In genomic region chr7:75565129-75565528, GRCh38 we compare ENCODE assay signal across 9 cellular contexts.
DNase-seq lines count a peak whose midpoint lies in the region; ATAC-seq and TF ChIP-seq lines count a peak whose summit lies in the region.
"Had no signal": no experiment of that assay in that cellular context is flagged by ENCODE, and none has a peak within 500 bp of the region (broad histone marks: within the 10 kb centered on the region; RNA-seq: fewer than 3 reads in every experiment).

No MANE protein-coding gene starts in this region.

- H3K4me3 ChIP-seq in brain microvascular endothelial cell (ENCODE audit: low read depth, low read length) (no peak overlapping the region), upper lobe of left lung (no peak overlapping the region)

- H3K4me1 ChIP-seq in upper lobe of left lung: peaks cover 14 to 20% (median 15%) of the 10 kb centered on the region in 4 donors

- WGBS in upper lobe of left lung, 2 donors: 30 to 33% methylated on average over 4 of the region's 4 CpGs

- no peak for ATAC-seq in upper lobe of left lung (ENCODE audit: low FRiP score in 2 of 2)

- no peak for DNase-seq in activated CD4-positive, alpha-beta memory T cell treated with anti-CD3 and anti-CD28 coated beads, Interleukin-2, amount 10 ng/mL, durations not matched to agents 7 days and 5 days
- no peak for DNase-seq in activated CD4-positive, alpha-beta memory T cell treated with anti-CD3 and anti-CD28 coated beads for 36 hours
- peak; percentile 90 for DNase-seq in brain microvascular endothelial cell
- peak; percentile 91 for DNase-seq in kidney tubule cell (ENCODE audit: low spot score)
- DNase-seq in upper lobe of left lung: peak in 1 of 2 donors; percentile 48
- no peak for DNase-seq in DMS153 treated with DMSO at 0.1 percent for 48 hours (lab: John Stamatoyannopoulos, UW; ENCODE audit: unreplicated experiment)
- no peak for DNase-seq in activated T-helper 2 cell treated with anti-CD3 and anti-CD28 coated beads, Interferon-gamma antibody, Interleukin-2, Interleukin-4, amounts not matched to agents 10 μg/mL and 5 μg/mL and 100 μg/mL, durations not matched to agents 14 hours and 24 hours and 36 hours (ENCODE audit: low spot score)
- no peak for DNase-seq in SKM-1 (lab: John Stamatoyannopoulos, UW; ENCODE audit: unreplicated experiment)
- DNase-seq: activated B cell treated with CpG ODN at 0.5 μM for 24 hours had no signal

- H3K27me3 Mint-ChIP-seq in activated CD4-positive, alpha-beta memory T cell treated with anti-CD3 and anti-CD28 coated beads, Interleukin-2, amount 10 ng/mL, durations not matched to agents 7 days and 5 days: no peaks in the 10 kb centered on the region
- no peaks in the 10 kb centered on the region for H3K27me3 Mint-ChIP-seq in activated CD4-positive, alpha-beta memory T cell treated with anti-CD3 and anti-CD28 coated beads for 36 hours
- H3K27me3 Mint-ChIP-seq in activated T-helper 2 cell treated with anti-CD3 and anti-CD28 coated beads, Interferon-gamma antibody, Interleukin-2, Interleukin-4, amounts not matched to agents 10 μg/mL and 5 μg/mL and 100 μg/mL, durations not matched to agents 14 hours and 24 hours and 36 hours (ENCODE audit: low read depth): no peaks in the 10 kb centered on the region
- H3K27me3 Mint-ChIP-seq: activated B cell treated with CpG ODN at 0.5 μM for 24 hours had no signal

- H3K9me3 ChIP-seq in upper lobe of left lung: no peaks in the 10 kb centered on the region

- TF ChIP-seq EP300 in upper lobe of left lung (IDR thresholded peaks at IDR 0.05): no peak

- peaks cover 11% of the 10 kb centered on the region for H3K9me3 Mint-ChIP-seq in activated CD4-positive, alpha-beta memory T cell treated with anti-CD3 and anti-CD28 coated beads, Interleukin-2, amount 10 ng/mL, durations not matched to agents 7 days and 5 days
- H3K9me3 Mint-ChIP-seq in activated CD4-positive, alpha-beta memory T cell treated with anti-CD3 and anti-CD28 coated beads for 36 hours: peaks cover 22% of the 10 kb centered on the region
- peaks cover 6% of the 10 kb centered on the region for H3K9me3 Mint-ChIP-seq in activated T-helper 2 cell treated with anti-CD3 and anti-CD28 coated beads, Interferon-gamma antibody, Interleukin-2, Interleukin-4, amounts not matched to agents 10 μg/mL and 5 μg/mL and 100 μg/mL, durations not matched to agents 14 hours and 24 hours and 36 hours

- CTCF ChIA-PET in activated CD4-positive, alpha-beta memory T cell treated with anti-CD3 and anti-CD28 coated beads, Interleukin-2, amount 10 ng/mL, durations not matched to agents 7 days and 5 days (lab: Charles Lee): interaction anchor here (1.0 kb wide), 1 partner anchor 13 kb away, joined by 4 read pairs; no protein-coding TSS in a partner anchor
- CTCF ChIA-PET in activated CD4-positive, alpha-beta memory T cell treated with anti-CD3 and anti-CD28 coated beads for 36 hours (lab: Charles Lee): interaction anchor here (0.6 kb wide), 1 partner anchor 630 kb away, joined by 4 read pairs; no protein-coding TSS in a partner anchor

- no peak overlapping the region for H3K4me3 Mint-ChIP-seq in activated CD4-positive, alpha-beta memory T cell treated with anti-CD3 and anti-CD28 coated beads, Interleukin-2, amount 10 ng/mL, durations not matched to agents 7 days and 5 days
- no peak overlapping the region for H3K4me3 Mint-ChIP-seq in activated CD4-positive, alpha-beta memory T cell treated with anti-CD3 and anti-CD28 coated beads for 36 hours
- H3K4me3 Mint-ChIP-seq in activated T-helper 2 cell treated with anti-CD3 and anti-CD28 coated beads, Interferon-gamma antibody, Interleukin-2, Interleukin-4, amounts not matched to agents 10 μg/mL and 5 μg/mL and 100 μg/mL, durations not matched to agents 14 hours and 24 hours and 36 hours (ENCODE audit: low read depth): no peak overlapping the region
- H3K4me3 Mint-ChIP-seq: activated B cell treated with CpG ODN at 0.5 μM for 24 hours had no signal

- no peak for TF ChIP-seq CTCF in brain microvascular endothelial cell (IDR thresholded peaks at IDR 0.05; ENCODE audit: low read depth, low read length, missing control alignments)
- TF ChIP-seq CTCF in upper lobe of left lung (IDR thresholded peaks at IDR 0.05): no peak

- no peak overlapping the region for H3K27ac ChIP-seq in brain microvascular endothelial cell
- H3K27ac ChIP-seq in upper lobe of left lung: peak overlapping the region; percentile 55 to 83 (median 68)

- H3K27me3 ChIP-seq in brain microvascular endothelial cell (replicated peaks) (peaks cover 4% of the 10 kb centered on the region), upper lobe of left lung (no peaks in the 10 kb centered on the region)

- H3K36me3 ChIP-seq in brain microvascular endothelial cell (replicated peaks) (no peaks in the 10 kb centered on the region), upper lobe of left lung (peaks cover 14 to 94% (median 67%) of the 10 kb centered on the region in 4 donors)

- POLR2A ChIA-PET in activated CD4-positive, alpha-beta memory T cell treated with anti-CD3 and anti-CD28 coated beads, Interleukin-2, amount 10 ng/mL, durations not matched to agents 7 days and 5 days (lab: Charles Lee): no interaction called here
- POLR2A ChIA-PET in activated CD4-positive, alpha-beta memory T cell treated with anti-CD3 and anti-CD28 coated beads for 36 hours (lab: Charles Lee): no interaction called here

- H3K27ac Mint-ChIP-seq in activated CD4-positive, alpha-beta memory T cell treated with anti-CD3 and anti-CD28 coated beads, Interleukin-2, amount 10 ng/mL, durations not matched to agents 7 days and 5 days: peak overlapping the region; percentile 57
- H3K27ac Mint-ChIP-seq in activated CD4-positive, alpha-beta memory T cell treated with anti-CD3 and anti-CD28 coated beads for 36 hours: no peak overlapping the region
- no peak overlapping the region for H3K27ac Mint-ChIP-seq in activated T-helper 2 cell treated with anti-CD3 and anti-CD28 coated beads, Interferon-gamma antibody, Interleukin-2, Interleukin-4, amounts not matched to agents 10 μg/mL and 5 μg/mL and 100 μg/mL, durations not matched to agents 14 hours and 24 hours and 36 hours
- H3K27ac Mint-ChIP-seq: activated B cell treated with CpG ODN at 0.5 μM for 24 hours had no signal

- peaks cover 10% of the 10 kb centered on the region for H3K36me3 Mint-ChIP-seq in activated CD4-positive, alpha-beta memory T cell treated with anti-CD3 and anti-CD28 coated beads, Interleukin-2, amount 10 ng/mL, durations not matched to agents 7 days and 5 days (ENCODE audit: low read depth)
- H3K36me3 Mint-ChIP-seq in activated CD4-positive, alpha-beta memory T cell treated with anti-CD3 and anti-CD28 coated beads for 36 hours: peaks cover 24% of the 10 kb centered on the region
- peaks cover 28% of the 10 kb centered on the region for H3K36me3 Mint-ChIP-seq in activated T-helper 2 cell treated with anti-CD3 and anti-CD28 coated beads, Interferon-gamma antibody, Interleukin-2, Interleukin-4, amounts not matched to agents 10 μg/mL and 5 μg/mL and 100 μg/mL, durations not matched to agents 14 hours and 24 hours and 36 hours (ENCODE audit: low read depth)

- intact Hi-C loops in activated CD4-positive, alpha-beta memory T cell treated with anti-CD3 and anti-CD28 coated beads for 36 hours (cut with micrococcal nuclease): no loop called here
- intact Hi-C loops in activated T-helper 2 cell treated with anti-CD3 and anti-CD28 coated beads, Interferon-gamma antibody, Interleukin-2, Interleukin-4, amounts not matched to agents 10 μg/mL and 5 μg/mL and 100 μg/mL, durations not matched to agents 14 hours and 24 hours and 36 hours (cut with micrococcal nuclease): no loop called here

- TF ChIP-seq POLR2A in upper lobe of left lung (IDR thresholded peaks at IDR 0.05): peak in 1 of 4 donors; percentile 14

- in situ Hi-C loops in brain microvascular endothelial cell (cut with HindIII; ENCODE audit: low pct_ligation_motif_present, low sequenced_read_pairs): no loop called here

- H3K4me1 Mint-ChIP-seq in activated CD4-positive, alpha-beta memory T cell treated with anti-CD3 and anti-CD28 coated beads, Interleukin-2, amount 10 ng/mL, durations not matched to agents 7 days and 5 days: peaks cover 6% of the 10 kb centered on the region
- no peaks in the 10 kb centered on the region for H3K4me1 Mint-ChIP-seq in activated CD4-positive, alpha-beta memory T cell treated with anti-CD3 and anti-CD28 coated beads for 36 hours (ENCODE audit: low read depth)
- peaks cover 5% of the 10 kb centered on the region for H3K4me1 Mint-ChIP-seq in activated T-helper 2 cell treated with anti-CD3 and anti-CD28 coated beads, Interferon-gamma antibody, Interleukin-2, Interleukin-4, amounts not matched to agents 10 μg/mL and 5 μg/mL and 100 μg/mL, durations not matched to agents 14 hours and 24 hours and 36 hours (ENCODE audit: low read depth)

Comparison
In these comparisons a context has a peak if more than half of its experiments do, and no peak if none do; other contexts are left out.
1. DNase-seq: peak in brain microvascular endothelial cell (single experiment) and kidney tubule cell (single experiment); none in activated CD4-positive, alpha-beta memory T cell treated with anti-CD3 and anti-CD28 coated beads, Interleukin-2, amount 10 ng/mL, durations not matched to agents 7 days and 5 days (single experiment), activated CD4-positive, alpha-beta memory T cell treated with anti-CD3 and anti-CD28 coated beads for 36 hours (single experiment), DMS153 treated with DMSO at 0.1 percent for 48 hours (single experiment), activated T-helper 2 cell treated with anti-CD3 and anti-CD28 coated beads, Interferon-gamma antibody, Interleukin-2, Interleukin-4, amounts not matched to agents 10 μg/mL and 5 μg/mL and 100 μg/mL, durations not matched to agents 14 hours and 24 hours and 36 hours (single experiment) and SKM-1 (single experiment).